In the genomic region with DNA sequence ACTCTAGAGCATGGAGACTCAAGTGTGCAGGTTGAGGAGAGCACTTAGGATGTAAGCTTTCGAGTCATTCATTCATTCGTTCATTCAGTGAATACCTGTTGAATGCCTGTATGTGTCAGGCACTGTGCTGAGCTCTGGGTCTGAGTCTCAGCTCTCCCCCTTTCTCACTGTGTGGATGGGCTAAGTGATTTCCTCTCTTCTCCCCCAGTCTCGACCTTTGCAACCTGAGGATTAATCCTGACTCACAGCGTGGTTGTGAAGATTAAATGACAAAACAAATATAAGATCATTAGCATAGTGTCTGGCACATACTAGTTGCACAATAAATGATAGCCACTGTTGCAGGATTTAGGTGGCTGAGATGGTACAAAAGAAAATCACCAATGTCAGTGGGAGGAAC, we compare ENCODE assay signal across 1 cellular context.
TF ChIP-seq lines count a peak whose summit lies in the region.

No MANE protein-coding gene starts in this region.

TF ChIP-seq in GM23338, 12 proteins besides CTCF, POLR2A, EP300 and RAD21:
- TF ChIP-seq, protein P1, sequence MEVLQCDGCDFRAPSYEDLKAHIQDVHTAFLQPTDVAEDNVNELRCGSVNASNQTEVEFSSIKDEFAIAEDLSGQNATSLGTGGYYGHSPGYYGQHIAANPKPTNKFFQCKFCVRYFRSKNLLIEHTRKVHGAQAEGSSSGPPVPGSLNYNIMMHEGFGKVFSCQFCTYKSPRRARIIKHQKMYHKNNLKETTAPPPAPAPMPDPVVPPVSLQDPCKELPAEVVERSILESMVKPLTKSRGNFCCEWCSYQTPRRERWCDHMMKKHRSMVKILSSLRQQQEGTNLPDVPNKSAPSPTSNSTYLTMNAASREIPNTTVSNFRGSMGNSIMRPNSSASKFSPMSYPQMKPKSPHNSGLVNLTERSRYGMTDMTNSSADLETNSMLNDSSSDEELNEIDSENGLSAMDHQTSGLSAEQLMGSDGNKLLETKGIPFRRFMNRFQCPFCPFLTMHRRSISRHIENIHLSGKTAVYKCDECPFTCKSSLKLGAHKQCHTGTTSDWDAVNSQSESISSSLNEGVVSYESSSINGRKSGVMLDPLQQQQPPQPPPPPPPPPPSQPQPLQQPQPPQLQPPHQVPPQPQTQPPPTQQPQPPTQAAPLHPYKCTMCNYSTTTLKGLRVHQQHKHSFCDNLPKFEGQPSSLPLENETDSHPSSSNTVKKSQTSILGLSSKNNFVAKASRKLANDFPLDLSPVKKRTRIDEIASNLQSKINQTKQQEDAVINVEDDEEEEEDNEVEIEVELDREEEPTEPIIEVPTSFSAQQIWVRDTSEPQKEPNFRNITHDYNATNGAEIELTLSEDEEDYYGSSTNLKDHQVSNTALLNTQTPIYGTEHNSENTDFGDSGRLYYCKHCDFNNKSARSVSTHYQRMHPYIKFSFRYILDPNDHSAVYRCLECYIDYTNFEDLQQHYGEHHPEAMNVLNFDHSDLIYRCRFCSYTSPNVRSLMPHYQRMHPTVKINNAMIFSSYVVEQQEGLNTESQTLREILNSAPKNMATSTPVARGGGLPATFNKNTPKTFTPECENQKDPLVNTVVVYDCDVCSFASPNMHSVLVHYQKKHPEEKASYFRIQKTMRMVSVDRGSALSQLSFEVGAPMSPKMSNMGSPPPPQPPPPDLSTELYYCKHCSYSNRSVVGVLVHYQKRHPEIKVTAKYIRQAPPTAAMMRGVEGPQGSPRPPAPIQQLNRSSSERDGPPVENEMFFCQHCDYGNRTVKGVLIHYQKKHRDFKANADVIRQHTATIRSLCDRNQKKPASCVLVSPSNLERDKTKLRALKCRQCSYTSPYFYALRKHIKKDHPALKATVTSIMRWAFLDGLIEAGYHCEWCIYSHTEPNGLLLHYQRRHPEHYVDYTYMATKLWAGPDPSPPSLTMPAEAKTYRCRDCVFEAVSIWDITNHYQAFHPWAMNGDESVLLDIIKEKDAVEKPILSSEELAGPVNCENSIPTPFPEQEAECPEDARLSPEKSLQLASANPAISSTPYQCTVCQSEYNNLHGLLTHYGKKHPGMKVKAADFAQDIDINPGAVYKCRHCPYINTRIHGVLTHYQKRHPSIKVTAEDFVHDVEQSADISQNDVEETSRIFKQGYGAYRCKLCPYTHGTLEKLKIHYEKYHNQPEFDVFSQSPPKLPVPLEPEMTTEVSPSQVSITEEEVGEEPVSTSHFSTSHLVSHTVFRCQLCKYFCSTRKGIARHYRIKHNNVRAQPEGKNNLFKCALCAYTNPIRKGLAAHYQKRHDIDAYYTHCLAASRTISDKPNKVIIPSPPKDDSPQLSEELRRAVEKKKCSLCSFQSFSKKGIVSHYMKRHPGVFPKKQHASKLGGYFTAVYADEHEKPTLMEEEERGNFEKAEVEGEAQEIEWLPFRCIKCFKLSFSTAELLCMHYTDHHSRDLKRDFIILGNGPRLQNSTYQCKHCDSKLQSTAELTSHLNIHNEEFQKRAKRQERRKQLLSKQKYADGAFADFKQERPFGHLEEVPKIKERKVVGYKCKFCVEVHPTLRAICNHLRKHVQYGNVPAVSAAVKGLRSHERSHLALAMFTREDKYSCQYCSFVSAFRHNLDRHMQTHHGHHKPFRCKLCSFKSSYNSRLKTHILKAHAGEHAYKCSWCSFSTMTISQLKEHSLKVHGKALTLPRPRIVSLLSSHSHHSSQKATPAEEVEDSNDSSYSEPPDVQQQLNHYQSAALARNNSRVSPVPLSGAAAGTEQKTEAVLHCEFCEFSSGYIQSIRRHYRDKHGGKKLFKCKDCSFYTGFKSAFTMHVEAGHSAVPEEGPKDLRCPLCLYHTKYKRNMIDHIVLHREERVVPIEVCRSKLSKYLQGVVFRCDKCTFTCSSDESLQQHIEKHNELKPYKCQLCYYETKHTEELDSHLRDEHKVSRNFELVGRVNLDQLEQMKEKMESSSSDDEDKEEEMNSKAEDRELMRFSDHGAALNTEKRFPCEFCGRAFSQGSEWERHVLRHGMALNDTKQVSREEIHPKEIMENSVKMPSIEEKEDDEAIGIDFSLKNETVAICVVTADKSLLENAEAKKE (CRISPR knock-in tag; IDR thresholded peaks at IDR 0.05) = no peak
